ENCODE assay signal across 1 cellular context in the genomic region with DNA sequence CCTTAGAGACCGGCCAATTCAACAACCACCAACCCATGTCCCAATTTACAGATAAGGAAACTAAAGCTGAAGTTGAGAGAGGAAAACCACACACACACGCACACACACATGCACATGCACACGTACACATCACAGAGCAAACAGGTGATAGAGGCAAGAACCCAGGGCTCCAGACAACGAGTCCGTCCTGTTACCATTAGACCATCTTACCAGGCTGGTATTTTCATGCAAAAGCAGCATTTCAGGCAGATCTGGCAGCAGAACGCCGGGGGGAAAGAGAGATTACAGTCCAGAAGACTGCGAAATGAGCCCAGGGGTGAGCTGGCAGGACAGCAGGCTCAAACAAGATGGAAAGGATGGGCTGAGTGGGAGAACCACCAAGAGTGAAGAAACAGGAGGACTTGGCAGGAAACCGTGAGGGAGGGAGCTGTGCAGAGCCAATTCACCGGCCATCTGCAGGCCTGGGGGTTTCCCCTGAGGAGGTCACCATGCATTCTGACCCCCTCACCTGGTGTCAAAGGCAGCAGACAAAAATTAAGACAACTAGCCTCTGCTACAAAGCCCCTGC.
TF ChIP-seq lines count a peak whose summit lies in the region.

No MANE protein-coding gene starts in this region.

TF ChIP-seq in K562, 482 proteins besides CTCF, POLR2A, EP300 and RAD21:
- TF ChIP-seq TAF7 (tag; IDR thresholded peaks at IDR 0.05), result no peak
- no peak for TF ChIP-seq RCOR1 (IDR thresholded peaks at IDR 0.05; ENCODE audit: borderline replicate concordance in 1 of 2, low read depth in 2 of 2, low read length in 2 of 2)
- TF ChIP-seq BCOR (IDR thresholded peaks at IDR 0.05), result no peak
- no peak for TF ChIP-seq ETS2 (tag; IDR thresholded peaks at IDR 0.05; ENCODE audit: borderline replicate concordance, poor library complexity, severe bottlenecking)
- TF ChIP-seq NUFIP1 (IDR thresholded peaks at IDR 0.05; ENCODE audit: partially characterized antibody), result no peak
- TF ChIP-seq, protein P1, sequence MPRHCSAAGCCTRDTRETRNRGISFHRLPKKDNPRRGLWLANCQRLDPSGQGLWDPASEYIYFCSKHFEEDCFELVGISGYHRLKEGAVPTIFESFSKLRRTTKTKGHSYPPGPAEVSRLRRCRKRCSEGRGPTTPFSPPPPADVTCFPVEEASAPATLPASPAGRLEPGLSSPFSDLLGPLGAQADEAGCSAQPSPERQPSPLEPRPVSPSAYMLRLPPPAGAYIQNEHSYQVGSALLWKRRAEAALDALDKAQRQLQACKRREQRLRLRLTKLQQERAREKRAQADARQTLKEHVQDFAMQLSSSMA (CRISPR knock-in tag; IDR thresholded peaks at IDR 0.05), result no peak
- TF ChIP-seq, protein P2, sequence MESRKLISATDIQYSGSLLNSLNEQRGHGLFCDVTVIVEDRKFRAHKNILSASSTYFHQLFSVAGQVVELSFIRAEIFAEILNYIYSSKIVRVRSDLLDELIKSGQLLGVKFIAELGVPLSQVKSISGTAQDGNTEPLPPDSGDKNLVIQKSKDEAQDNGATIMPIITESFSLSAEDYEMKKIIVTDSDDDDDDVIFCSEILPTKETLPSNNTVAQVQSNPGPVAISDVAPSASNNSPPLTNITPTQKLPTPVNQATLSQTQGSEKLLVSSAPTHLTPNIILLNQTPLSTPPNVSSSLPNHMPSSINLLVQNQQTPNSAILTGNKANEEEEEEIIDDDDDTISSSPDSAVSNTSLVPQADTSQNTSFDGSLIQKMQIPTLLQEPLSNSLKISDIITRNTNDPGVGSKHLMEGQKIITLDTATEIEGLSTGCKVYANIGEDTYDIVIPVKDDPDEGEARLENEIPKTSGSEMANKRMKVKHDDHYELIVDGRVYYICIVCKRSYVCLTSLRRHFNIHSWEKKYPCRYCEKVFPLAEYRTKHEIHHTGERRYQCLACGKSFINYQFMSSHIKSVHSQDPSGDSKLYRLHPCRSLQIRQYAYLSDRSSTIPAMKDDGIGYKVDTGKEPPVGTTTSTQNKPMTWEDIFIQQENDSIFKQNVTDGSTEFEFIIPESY (CRISPR knock-in tag; IDR thresholded peaks at IDR 0.05), result no peak
- TF ChIP-seq ZNF436 (CRISPR knock-in tag; IDR thresholded peaks at IDR 0.05), result no peak
- TF ChIP-seq ZZZ3 (IDR thresholded peaks at IDR 0.05), result no peak
- no peak for TF ChIP-seq NFIX (CRISPR knock-in tag; IDR thresholded peaks at IDR 0.05; ENCODE audit: low read depth)
- no peak for TF ChIP-seq ZNF717 (CRISPR knock-in tag; IDR thresholded peaks at IDR 0.05)
- TF ChIP-seq ZNF3 (CRISPR knock-in tag; IDR thresholded peaks at IDR 0.05), result no peak
- no peak for TF ChIP-seq CBFB (CRISPR knock-in tag; IDR thresholded peaks at IDR 0.05)
- no peak for TF ChIP-seq XRCC5 (IDR thresholded peaks at IDR 0.05; ENCODE audit: low read depth, low read length)
